Comparison of ENCODE assay signal across 20 cellular contexts in the genomic region with DNA sequence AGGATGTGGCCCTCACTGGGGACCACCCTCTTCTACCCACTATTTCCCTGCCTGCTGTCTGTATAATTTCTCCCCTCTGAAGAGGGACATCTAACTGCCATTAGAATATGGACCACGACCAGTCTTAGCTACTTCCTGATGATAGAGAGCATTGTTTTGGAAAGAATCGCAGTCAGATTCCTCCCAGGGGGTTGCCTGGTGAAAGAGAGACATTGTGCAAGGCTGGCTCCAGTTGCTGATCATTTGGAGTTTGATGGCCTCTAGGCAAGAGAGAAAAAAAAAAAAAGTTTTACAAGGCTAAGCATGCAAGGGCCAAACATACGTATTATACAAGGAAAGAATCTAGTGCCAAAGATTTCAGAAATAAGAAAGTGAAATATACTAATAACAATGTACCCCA.
DNase-seq lines count a peak whose midpoint lies in the region; ATAC-seq and TF ChIP-seq lines count a peak whose summit lies in the region.
"Had no signal": no experiment of that assay in that cellular context is flagged by ENCODE, and none has a peak within 500 bp of the region (broad histone marks: within the 10 kb centered on the region; RNA-seq: fewer than 3 reads in every experiment).

No MANE protein-coding gene starts in this region.

- H3K9me3 ChIP-seq in A673 (ENCODE audit: low read depth, low read length, poor library complexity, severe bottlenecking): no peaks in the 10 kb centered on the region
- H3K9me3 ChIP-seq: A549 had no signal

- no TSS peak for BruUV-seq in A673 (replicated peaks; lab: Mats Ljungman, UMichigan)

- H3K4me1 ChIP-seq in A673 (ENCODE audit: insufficient read depth, low read length, poor library complexity, severe bottlenecking): no peaks in the 10 kb centered on the region
- H3K4me1 ChIP-seq: A549 had no signal

- in situ Hi-C loops in SK-MEL-5 (cut with HindIII; ENCODE audit: low pct_unique_long_range_greater_than_20kb, low sequenced_read_pairs): no loop called here

- H3K27me3 ChIP-seq in A673 (replicated peaks; ENCODE audit: insufficient read depth, low read depth, low read length, poor library complexity): no peaks in the 10 kb centered on the region

- ATAC-seq in left lobe of liver: no peak
- ATAC-seq: A549; CD8-positive, alpha-beta T cell; GM12878; GM23338; HCT116 had no signal

- intact Hi-C loops in A673 (cut with micrococcal nuclease; ENCODE audit: unreplicated experiment): no loop called here

- DNase-seq in A673 (ENCODE audit: low spot score) (peak; percentile 53), SK-MEL-5 (ENCODE audit: low read depth, low spot score) (peak; percentile 55), medulla oblongata (ENCODE audit: extremely low spot score) (peak; percentile 6), pons (ENCODE audit: low spot score) (peak; percentile 26), middle frontal gyrus (ENCODE audit: extremely low spot score, low spot score) (no peak), NCI-H187 (lab: John Stamatoyannopoulos, UW) (no peak), left lobe of liver (ENCODE audit: low spot score) (no peak)
- DNase-seq: 8988T; CD4-positive, CD25-positive, alpha-beta regulatory T cell; CD8-positive, alpha-beta T cell; DMS 273 treated with DMSO at 0.1 percent for 48 hours; DMS79; EL; GDM1; H9 had no signal

- H3K27ac ChIP-seq in A673 (ENCODE audit: low read depth, low read length, poor library complexity, severe bottlenecking): no peak overlapping the region
- H3K27ac ChIP-seq: A549, C4-2B had no signal

- no peaks in the 10 kb centered on the region for H3K36me3 ChIP-seq in A673 (ENCODE audit: insufficient read depth, low read length, poor library complexity, severe bottlenecking)

- no peak for TF ChIP-seq CTCF in A673 (conservative IDR thresholded peaks at IDR 0.05; ENCODE audit: low read depth, low read length)

- CTCF ChIA-PET in A673 (lab: Charles Lee): no interaction called here

- H3K4me3 ChIP-seq in A673 (ENCODE audit: low read depth, low read length, poor library complexity, severe bottlenecking): no peak overlapping the region
- H3K4me3 ChIP-seq: A549, GM12878, GM23338 had no signal

- POLR2A ChIA-PET in A673 (lab: Charles Lee; ENCODE audit: low non-redundant PET): no interaction called here

Comparison
In these comparisons a context has a peak if more than half of its experiments do, and no peak if none do; other contexts are left out.
1. DNase-seq: peak in A673 (single experiment), SK-MEL-5 (single experiment), medulla oblongata (single experiment) and pons (single experiment); none in middle frontal gyrus (single experiment), NCI-H187 (0 of 2) and left lobe of liver (single experiment).